Comparison of ENCODE assay signal across 1 cellular context in the genomic region with DNA sequence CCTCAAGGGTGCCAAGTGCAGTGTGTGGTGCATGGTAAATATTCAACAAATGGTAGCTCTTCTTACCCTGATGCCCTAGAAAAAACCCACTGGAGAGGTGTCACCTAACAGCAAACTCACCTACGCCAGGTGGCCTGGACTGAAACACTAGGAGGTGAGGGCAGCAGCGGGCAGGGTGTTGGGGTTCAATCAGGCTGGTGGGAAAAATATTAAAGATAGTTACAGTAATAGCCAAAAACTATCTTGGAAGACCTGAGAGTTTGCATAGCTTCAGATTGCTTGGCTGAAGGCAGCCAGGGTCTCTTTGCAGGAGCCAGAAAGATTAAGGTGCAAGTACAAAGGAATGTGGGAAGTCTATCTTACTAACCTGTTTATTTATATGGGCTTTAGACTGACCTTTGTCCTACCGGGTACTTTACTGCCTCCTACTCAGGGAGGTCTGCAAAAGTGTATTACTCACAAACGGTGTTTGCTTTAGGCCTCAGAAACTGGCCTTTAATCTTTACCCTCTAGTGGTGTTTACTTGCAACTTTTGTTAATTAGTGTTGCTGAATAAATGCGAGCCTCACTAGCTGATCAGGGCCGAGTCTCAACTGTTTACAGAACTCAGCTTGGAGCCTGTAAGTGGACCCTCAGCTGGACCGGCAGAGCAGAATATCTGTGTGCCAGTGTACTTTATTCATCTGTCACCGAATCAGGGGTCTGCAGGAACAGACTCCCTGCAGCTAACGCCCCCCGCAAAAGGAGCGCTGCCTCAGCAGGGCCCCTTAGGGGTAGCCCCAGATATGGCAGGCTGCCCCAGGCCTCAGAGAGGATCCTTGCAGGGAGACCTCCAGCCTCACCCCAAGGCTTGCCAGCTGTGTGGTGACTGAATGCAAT.
TF ChIP-seq lines count a peak whose summit lies in the region.

No MANE protein-coding gene starts in this region.

TF ChIP-seq in HepG2, 621 proteins besides CTCF, POLR2A, EP300 and RAD21 (continued from another document and continues in another):
- TF ChIP-seq, protein P1, sequence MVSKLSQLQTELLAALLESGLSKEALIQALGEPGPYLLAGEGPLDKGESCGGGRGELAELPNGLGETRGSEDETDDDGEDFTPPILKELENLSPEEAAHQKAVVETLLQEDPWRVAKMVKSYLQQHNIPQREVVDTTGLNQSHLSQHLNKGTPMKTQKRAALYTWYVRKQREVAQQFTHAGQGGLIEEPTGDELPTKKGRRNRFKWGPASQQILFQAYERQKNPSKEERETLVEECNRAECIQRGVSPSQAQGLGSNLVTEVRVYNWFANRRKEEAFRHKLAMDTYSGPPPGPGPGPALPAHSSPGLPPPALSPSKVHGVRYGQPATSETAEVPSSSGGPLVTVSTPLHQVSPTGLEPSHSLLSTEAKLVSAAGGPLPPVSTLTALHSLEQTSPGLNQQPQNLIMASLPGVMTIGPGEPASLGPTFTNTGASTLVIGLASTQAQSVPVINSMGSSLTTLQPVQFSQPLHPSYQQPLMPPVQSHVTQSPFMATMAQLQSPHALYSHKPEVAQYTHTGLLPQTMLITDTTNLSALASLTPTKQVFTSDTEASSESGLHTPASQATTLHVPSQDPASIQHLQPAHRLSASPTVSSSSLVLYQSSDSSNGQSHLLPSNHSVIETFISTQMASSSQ (IDR thresholded peaks at IDR 0.05; ENCODE audit: low read depth): peak; percentile 61
- TF ChIP-seq, protein P1 (CRISPR knock-in tag; IDR thresholded peaks at IDR 0.05; ENCODE audit: borderline replicate concordance): peak; percentile 73; the same call in 1 of the 2 replicates
- TF ChIP-seq ZNF709 (CRISPR knock-in tag; IDR thresholded peaks at IDR 0.05) (peak; percentile 41; the same call in 1 of the 2 replicates), ZNF766 (CRISPR knock-in tag; IDR thresholded peaks at IDR 0.05; ENCODE audit: borderline replicate concordance) (0 out of 2 replicates have a peak, but pooled peaks have one; percentile 44), SMARCC2 (IDR thresholded peaks at IDR 0.05) (no peak), ZNF878 (CRISPR knock-in tag; IDR thresholded peaks at IDR 0.05) (peak; percentile 89), LCORL (IDR thresholded peaks at IDR 0.05) (no peak), LCORL (CRISPR knock-in tag; IDR thresholded peaks at IDR 0.05) (peak; percentile 53; the same call in 1 of the 2 replicates), MTA1 (CRISPR knock-in tag; IDR thresholded peaks at IDR 0.05; ENCODE audit: borderline replicate concordance) (peak; percentile 44), MAFF (IDR thresholded peaks at IDR 0.05; ENCODE audit: low read depth, low read length) (0 out of 2 replicates have a peak, but pooled peaks have one; percentile 14), ELF1 (CRISPR knock-in tag; IDR thresholded peaks at IDR 0.05) (peak; percentile 19; the same call in 1 of the 2 replicates), JDP2 (CRISPR knock-in tag; IDR thresholded peaks at IDR 0.05; ENCODE audit: borderline replicate concordance) (no peak), RFXANK (CRISPR knock-in tag; IDR thresholded peaks at IDR 0.05) (no peak), ZNF430 (CRISPR knock-in tag; IDR thresholded peaks at IDR 0.05) (peak; percentile 60; the same call in 1 of the 2 replicates), TBX3 (IDR thresholded peaks at IDR 0.05; ENCODE audit: borderline replicate concordance) (peak; percentile 95), ZKSCAN8 (CRISPR knock-in tag; IDR thresholded peaks at IDR 0.05; ENCODE audit: borderline replicate concordance) (peak; percentile 81; the same call in 1 of the 2 replicates), ZNF678 (CRISPR knock-in tag; IDR thresholded peaks at IDR 0.05) (0 out of 2 replicates have a peak, but pooled peaks have one; percentile 32), ZNF121 (CRISPR knock-in tag; IDR thresholded peaks at IDR 0.05) (no peak), IRX3 (CRISPR knock-in tag; IDR thresholded peaks at IDR 0.05; ENCODE audit: borderline replicate concordance, low read depth) (peak; percentile 72; the same call in 1 of the 2 replicates), ARNT2 (CRISPR knock-in tag; IDR thresholded peaks at IDR 0.05; ENCODE audit: low read depth) (0 out of 2 replicates have a peak, but pooled peaks have one; percentile 64), ZSCAN9 (CRISPR knock-in tag; IDR thresholded peaks at IDR 0.05; ENCODE audit: borderline replicate concordance) (peak; percentile 51; the same call in 1 of the 2 replicates), MIER2 (CRISPR knock-in tag; IDR thresholded peaks at IDR 0.05) (peak; percentile 31; the same call in 1 of the 2 replicates), YY1 (IDR thresholded peaks at IDR 0.05; ENCODE audit: insufficient read depth, insufficient replicate concordance, low read depth, low read length) (peak; percentile 23), ZSCAN25 (CRISPR knock-in tag; IDR thresholded peaks at IDR 0.05) (0 out of 2 replicates have a peak, but pooled peaks have one; percentile 44), TAF15 (IDR thresholded peaks at IDR 0.05; ENCODE audit: low read depth, low read length, poor library complexity, severe bottlenecking) (no peak), RAD51 (IDR thresholded peaks at IDR 0.05; ENCODE audit: borderline replicate concordance) (no peak), KLF13 (CRISPR knock-in tag; IDR thresholded peaks at IDR 0.05) (no peak), TOPORS (CRISPR knock-in tag; IDR thresholded peaks at IDR 0.05) (0 out of 2 replicates have a peak, but pooled peaks have one; percentile 62), MIXL1 (CRISPR knock-in tag; IDR thresholded peaks at IDR 0.05) (peak; percentile 100), ZNF431 (CRISPR knock-in tag; IDR thresholded peaks at IDR 0.05; ENCODE audit: borderline replicate concordance, low read depth) (peak; percentile 54; the same call in 1 of the 2 replicates), JUND (CRISPR knock-in tag; IDR thresholded peaks at IDR 0.05) (peak; percentile 65; the same call in 1 of the 2 replicates), RBM22 (optimal IDR thresholded peaks at IDR 0.05; ENCODE audit: low read length) (no peak), NFKBIZ (CRISPR knock-in tag; IDR thresholded peaks at IDR 0.05) (peak; percentile 62; the same call in 1 of the 2 replicates), FOXK2 (IDR thresholded peaks at IDR 0.05) (peak; percentile 86), ZBTB20 (CRISPR knock-in tag; IDR thresholded peaks at IDR 0.05; ENCODE audit: borderline replicate concordance, low read depth) (peak; percentile 59; the same call in 1 of the 2 replicates), ZNF788 (CRISPR knock-in tag; IDR thresholded peaks at IDR 0.05; ENCODE audit: borderline replicate concordance) (0 out of 2 replicates have a peak, but pooled peaks have one; percentile 17), KDM5A (IDR thresholded peaks at IDR 0.05; ENCODE audit: borderline replicate concordance, low read length) (no peak; the same call in 1 of the 2 replicates), ZNF792 (CRISPR knock-in tag; IDR thresholded peaks at IDR 0.05) (peak; percentile 65; the same call in 1 of the 2 replicates), TBP (CRISPR knock-in tag; IDR thresholded peaks at IDR 0.05) (no peak), KLF6 (CRISPR knock-in tag; IDR thresholded peaks at IDR 0.05) (peak; percentile 82), ZNF563 (CRISPR knock-in tag; IDR thresholded peaks at IDR 0.05) (peak; percentile 57; the same call in 1 of the 2 replicates), MXD4 (CRISPR knock-in tag; IDR thresholded peaks at IDR 0.05) (no peak), SP4 (CRISPR knock-in tag; IDR thresholded peaks at IDR 0.05) (peak; percentile 47; the same call in 1 of the 2 replicates), TOE1 (CRISPR knock-in tag; IDR thresholded peaks at IDR 0.05) (peak; percentile 47; the same call in 1 of the 2 replicates), SMAD9 (CRISPR knock-in tag; IDR thresholded peaks at IDR 0.05) (no peak)
- TF ChIP-seq, protein P2, sequence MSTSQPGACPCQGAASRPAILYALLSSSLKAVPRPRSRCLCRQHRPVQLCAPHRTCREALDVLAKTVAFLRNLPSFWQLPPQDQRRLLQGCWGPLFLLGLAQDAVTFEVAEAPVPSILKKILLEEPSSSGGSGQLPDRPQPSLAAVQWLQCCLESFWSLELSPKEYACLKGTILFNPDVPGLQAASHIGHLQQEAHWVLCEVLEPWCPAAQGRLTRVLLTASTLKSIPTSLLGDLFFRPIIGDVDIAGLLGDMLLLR (CRISPR knock-in tag; IDR thresholded peaks at IDR 0.05): 0 out of 2 replicates have a peak, but pooled peaks have one; percentile 52
- TF ChIP-seq, protein P3, sequence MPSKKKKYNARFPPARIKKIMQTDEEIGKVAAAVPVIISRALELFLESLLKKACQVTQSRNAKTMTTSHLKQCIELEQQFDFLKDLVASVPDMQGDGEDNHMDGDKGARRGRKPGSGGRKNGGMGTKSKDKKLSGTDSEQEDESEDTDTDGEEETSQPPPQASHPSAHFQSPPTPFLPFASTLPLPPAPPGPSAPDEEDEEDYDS (CRISPR knock-in tag; IDR thresholded peaks at IDR 0.05): peak; percentile 44; the same call in 1 of the 2 replicates
- TF ChIP-seq, protein P4, sequence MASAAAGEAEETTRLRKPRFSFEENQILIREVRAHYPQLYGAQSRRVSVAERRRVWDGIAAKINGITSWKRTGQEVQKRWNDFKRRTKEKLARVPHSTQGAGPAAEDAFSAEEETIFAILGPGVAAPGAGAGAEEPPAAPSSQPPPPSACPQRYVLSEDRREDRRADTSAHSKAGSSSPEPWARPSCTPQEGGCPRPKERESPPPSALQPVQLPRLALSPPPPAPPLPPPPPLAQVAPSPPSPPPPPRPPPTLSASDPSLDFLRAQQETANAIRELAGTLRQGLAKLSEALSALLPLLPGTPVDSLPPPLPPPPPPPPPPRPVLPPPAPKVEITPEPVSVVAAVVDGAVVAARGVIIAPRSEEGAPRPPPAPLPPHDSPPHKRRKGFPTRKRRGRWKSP (CRISPR knock-in tag; IDR thresholded peaks at IDR 0.05): peak; percentile 78
- TF ChIP-seq, protein P5, sequence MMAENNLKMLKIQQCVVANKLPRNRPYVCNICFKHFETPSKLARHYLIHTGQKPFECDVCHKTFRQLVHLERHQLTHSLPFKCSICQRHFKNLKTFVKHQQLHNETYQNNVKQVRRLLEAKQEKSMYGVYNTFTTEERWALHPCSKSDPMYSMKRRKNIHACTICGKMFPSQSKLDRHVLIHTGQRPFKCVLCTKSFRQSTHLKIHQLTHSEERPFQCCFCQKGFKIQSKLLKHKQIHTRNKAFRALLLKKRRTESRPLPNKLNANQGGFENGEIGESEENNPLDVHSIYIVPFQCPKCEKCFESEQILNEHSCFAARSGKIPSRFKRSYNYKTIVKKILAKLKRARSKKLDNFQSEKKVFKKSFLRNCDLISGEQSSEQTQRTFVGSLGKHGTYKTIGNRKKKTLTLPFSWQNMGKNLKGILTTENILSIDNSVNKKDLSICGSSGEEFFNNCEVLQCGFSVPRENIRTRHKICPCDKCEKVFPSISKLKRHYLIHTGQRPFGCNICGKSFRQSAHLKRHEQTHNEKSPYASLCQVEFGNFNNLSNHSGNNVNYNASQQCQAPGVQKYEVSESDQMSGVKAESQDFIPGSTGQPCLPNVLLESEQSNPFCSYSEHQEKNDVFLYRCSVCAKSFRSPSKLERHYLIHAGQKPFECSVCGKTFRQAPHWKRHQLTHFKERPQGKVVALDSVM (CRISPR knock-in tag; IDR thresholded peaks at IDR 0.05): peak; percentile 14; the same call in 1 of the 2 replicates
- TF ChIP-seq, protein P6, sequence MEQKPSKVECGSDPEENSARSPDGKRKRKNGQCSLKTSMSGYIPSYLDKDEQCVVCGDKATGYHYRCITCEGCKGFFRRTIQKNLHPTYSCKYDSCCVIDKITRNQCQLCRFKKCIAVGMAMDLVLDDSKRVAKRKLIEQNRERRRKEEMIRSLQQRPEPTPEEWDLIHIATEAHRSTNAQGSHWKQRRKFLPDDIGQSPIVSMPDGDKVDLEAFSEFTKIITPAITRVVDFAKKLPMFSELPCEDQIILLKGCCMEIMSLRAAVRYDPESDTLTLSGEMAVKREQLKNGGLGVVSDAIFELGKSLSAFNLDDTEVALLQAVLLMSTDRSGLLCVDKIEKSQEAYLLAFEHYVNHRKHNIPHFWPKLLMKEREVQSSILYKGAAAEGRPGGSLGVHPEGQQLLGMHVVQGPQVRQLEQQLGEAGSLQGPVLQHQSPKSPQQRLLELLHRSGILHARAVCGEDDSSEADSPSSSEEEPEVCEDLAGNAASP (CRISPR knock-in tag; IDR thresholded peaks at IDR 0.05; ENCODE audit: borderline replicate concordance): peak; percentile 69; the same call in 1 of the 2 replicates
- TF ChIP-seq, protein P7, sequence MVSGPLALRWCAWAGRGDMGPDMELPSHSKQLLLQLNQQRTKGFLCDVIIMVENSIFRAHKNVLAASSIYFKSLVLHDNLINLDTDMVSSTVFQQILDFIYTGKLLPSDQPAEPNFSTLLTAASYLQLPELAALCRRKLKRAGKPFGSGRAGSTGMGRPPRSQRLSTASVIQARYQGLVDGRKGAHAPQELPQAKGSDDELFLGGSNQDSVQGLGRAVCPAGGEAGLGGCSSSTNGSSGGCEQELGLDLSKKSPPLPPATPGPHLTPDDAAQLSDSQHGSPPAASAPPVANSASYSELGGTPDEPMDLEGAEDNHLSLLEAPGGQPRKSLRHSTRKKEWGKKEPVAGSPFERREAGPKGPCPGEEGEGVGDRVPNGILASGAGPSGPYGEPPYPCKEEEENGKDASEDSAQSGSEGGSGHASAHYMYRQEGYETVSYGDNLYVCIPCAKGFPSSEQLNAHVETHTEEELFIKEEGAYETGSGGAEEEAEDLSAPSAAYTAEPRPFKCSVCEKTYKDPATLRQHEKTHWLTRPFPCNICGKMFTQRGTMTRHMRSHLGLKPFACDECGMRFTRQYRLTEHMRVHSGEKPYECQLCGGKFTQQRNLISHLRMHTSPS (CRISPR knock-in tag; IDR thresholded peaks at IDR 0.05; ENCODE audit: low read depth): peak; percentile 52; the same call in 1 of the 2 replicates
- TF ChIP-seq, protein P8, sequence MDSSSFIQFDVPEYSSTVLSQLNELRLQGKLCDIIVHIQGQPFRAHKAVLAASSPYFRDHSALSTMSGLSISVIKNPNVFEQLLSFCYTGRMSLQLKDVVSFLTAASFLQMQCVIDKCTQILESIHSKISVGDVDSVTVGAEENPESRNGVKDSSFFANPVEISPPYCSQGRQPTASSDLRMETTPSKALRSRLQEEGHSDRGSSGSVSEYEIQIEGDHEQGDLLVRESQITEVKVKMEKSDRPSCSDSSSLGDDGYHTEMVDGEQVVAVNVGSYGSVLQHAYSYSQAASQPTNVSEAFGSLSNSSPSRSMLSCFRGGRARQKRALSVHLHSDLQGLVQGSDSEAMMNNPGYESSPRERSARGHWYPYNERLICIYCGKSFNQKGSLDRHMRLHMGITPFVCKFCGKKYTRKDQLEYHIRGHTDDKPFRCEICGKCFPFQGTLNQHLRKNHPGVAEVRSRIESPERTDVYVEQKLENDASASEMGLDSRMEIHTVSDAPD (CRISPR knock-in tag; IDR thresholded peaks at IDR 0.05): peak; percentile 46; the same call in 1 of the 2 replicates
